25 cellular contexts compared by ENCODE assay signal in genomic region chr7:106265133-106265532, GRCh38. TPM values are rescaled to one million over a fixed set of nuclear protein-coding genes. Genes with fewer than 3 reads are reported as not detected.
DNase-seq lines count a peak whose midpoint lies in the region; ATAC-seq, FAIRE-seq and TF ChIP-seq lines count a peak whose summit lies in the region.
"Had no signal": no experiment of that assay in that cellular context is flagged by ENCODE, and none has a peak within 500 bp of the region (broad histone marks: within the 10 kb centered on the region; RNA-seq: fewer than 3 reads in every experiment).

No MANE protein-coding gene starts in this region.

- TF ChIP-seq POLR2A in GM12892 (IDR thresholded peaks at IDR 0.05; ENCODE audit: low read depth, low read length): no peak

- no peaks in the 10 kb centered on the region for H3K27me3 Mint-ChIP-seq in activated T-cell treated with anti-CD3 and anti-CD28 coated beads, Interleukin-2, amount 50 U/mL, for 72 hours (ENCODE audit: low read depth)
- no peaks in the 10 kb centered on the region for H3K27me3 Mint-ChIP-seq in activated T-helper 1 cell treated with anti-CD3 and anti-CD28 coated beads, Interleukin-12 subunit alpha, Interleukin-12 subunit beta, Interleukin-2, Interleukin-4 antibody, amounts not matched to agents 30 ng/mL and 10 ng/mL and 1 ng/mL, durations not matched to agents 14 hours and 24 hours and 36 hours (ENCODE audit: insufficient read depth)
- H3K27me3 Mint-ChIP-seq: CD4-positive, alpha-beta T cell had no signal

- DNase-seq in activated T-cell treated with anti-CD3 and anti-CD28 coated beads, Interleukin-2, amount 50 U/mL, for 72 hours: no peak
- DNase-seq in activated T-cell treated with anti-CD3 and anti-CD28 coated beads for 4 hours: no peak
- no peak for DNase-seq in GM12892 (ENCODE audit: insufficient read length)
- no peak for DNase-seq in activated T-helper 1 cell treated with anti-CD3 and anti-CD28 coated beads, Interleukin-12 subunit alpha, Interleukin-12 subunit beta, Interleukin-2, Interleukin-4 antibody, amounts not matched to agents 30 ng/mL and 10 ng/mL and 1 ng/mL, durations not matched to agents 14 hours and 24 hours and 36 hours (ENCODE audit: low spot score)
- no peak for DNase-seq in NCI-H2081 (lab: John Stamatoyannopoulos, UW)
- DNase-seq: AML-193; CD4-positive, alpha-beta T cell; DMS53; GOT3; HCEC 1CT; IMR-90; MM.1S; NCI-H1694 treated with DMSO at 0.1 percent for 48 hours; NCI-H2081 treated with DMSO at 0.1 percent for 48 hours; NCI-H2171; NCI-H226; NCI-H510A; NCI-H69; Peyer's patch; SHP77 treated with DMSO at 0.1 percent for 48 hours had no signal

- no peak for ATAC-seq in activated T-cell treated with anti-CD3 and anti-CD28 coated beads, Interleukin-2, amount 50 U/mL, for 72 hours (replicated peaks in 1 of 2)
- ATAC-seq in GM18519 (IDR thresholded peaks at IDR 0.05; ENCODE audit: low FRiP score, unreplicated experiment): no peak
- ATAC-seq: A549 had no signal

- H3K27me3 ChIP-seq in neutrophil: no peaks in the 10 kb centered on the region
- H3K27me3 ChIP-seq: BLaER1 treated with 17β-estradiol and CSF1 and Interleukin-3, amounts not matched to agents 10 nM and 100 nM; Peyer's patch had no signal

- peaks cover 31 to 81% of the 10 kb centered on the region in 2 donors for H3K36me3 Mint-ChIP-seq in activated T-cell treated with anti-CD3 and anti-CD28 coated beads, Interleukin-2, amount 50 U/mL, for 72 hours (ENCODE audit: insufficient read depth in 2 of 2)
- H3K36me3 Mint-ChIP-seq in activated T-helper 1 cell treated with anti-CD3 and anti-CD28 coated beads, Interleukin-12 subunit alpha, Interleukin-12 subunit beta, Interleukin-2, Interleukin-4 antibody, amounts not matched to agents 30 ng/mL and 10 ng/mL and 1 ng/mL, durations not matched to agents 14 hours and 24 hours and 36 hours (ENCODE audit: low read depth): peaks cover 79% of the 10 kb centered on the region

- H3K9me3 ChIP-seq in neutrophil: peaks cover 70% of the 10 kb centered on the region
- H3K9me3 ChIP-seq: A549; BLaER1 treated with 17β-estradiol and CSF1 and Interleukin-3, amounts not matched to agents 10 nM and 100 nM; Peyer's patch had no signal

- intact Hi-C loops in activated T-helper 1 cell treated with anti-CD3 and anti-CD28 coated beads, Interleukin-12 subunit alpha, Interleukin-12 subunit beta, Interleukin-2, Interleukin-4 antibody, amounts not matched to agents 30 ng/mL and 10 ng/mL and 1 ng/mL, durations not matched to agents 14 hours and 24 hours and 36 hours (cut with micrococcal nuclease): loop anchor here (2.0 kb wide), 1 partner anchor 14 kb away; no protein-coding TSS in a partner anchor

- no peak for TF ChIP-seq CTCF in neutrophil (IDR thresholded peaks at IDR 0.05)

- H3K27ac ChIP-seq in neutrophil: peak overlapping the region; percentile 58
- H3K27ac ChIP-seq: A549; BLaER1 treated with 17β-estradiol and CSF1 and Interleukin-3, amounts not matched to agents 10 nM and 100 nM; KMS-11; Peyer's patch had no signal

- FAIRE-seq in GM12892 (lab: Jason Lieb, UNC): peak; percentile 17
- FAIRE-seq: A549 had no signal

- H3K36me3 ChIP-seq in neutrophil: peaks cover 100% of the 10 kb centered on the region

- H3K4me1 ChIP-seq in neutrophil (ENCODE audit: control insufficient read depth in 1 of 2, insufficient read depth in 1 of 2, low read depth in 1 of 2, low read length in 1 of 2): peaks cover 23 to 67% of the 10 kb centered on the region in 2 experiments

- no peak overlapping the region for H3K4me3 ChIP-seq in neutrophil (ENCODE audit: low read depth in 1 of 2, low read length in 1 of 2)
- H3K4me3 ChIP-seq: A549; BLaER1 treated with 17β-estradiol and CSF1 and Interleukin-3, amounts not matched to agents 10 nM and 100 nM; Peyer's patch had no signal

- H3K4me1 Mint-ChIP-seq in activated T-cell treated with anti-CD3 and anti-CD28 coated beads, Interleukin-2, amount 50 U/mL, for 72 hours (ENCODE audit: low read depth): peaks cover 48% of the 10 kb centered on the region
- peaks cover 27% of the 10 kb centered on the region for H3K4me1 Mint-ChIP-seq in activated T-helper 1 cell treated with anti-CD3 and anti-CD28 coated beads, Interleukin-12 subunit alpha, Interleukin-12 subunit beta, Interleukin-2, Interleukin-4 antibody, amounts not matched to agents 30 ng/mL and 10 ng/mL and 1 ng/mL, durations not matched to agents 14 hours and 24 hours and 36 hours (ENCODE audit: low read depth)

- no peaks in the 10 kb centered on the region for H3K9me3 Mint-ChIP-seq in activated T-cell treated with anti-CD3 and anti-CD28 coated beads, Interleukin-2, amount 50 U/mL, for 72 hours
- no peaks in the 10 kb centered on the region for H3K9me3 Mint-ChIP-seq in activated T-helper 1 cell treated with anti-CD3 and anti-CD28 coated beads, Interleukin-12 subunit alpha, Interleukin-12 subunit beta, Interleukin-2, Interleukin-4 antibody, amounts not matched to agents 30 ng/mL and 10 ng/mL and 1 ng/mL, durations not matched to agents 14 hours and 24 hours and 36 hours
- H3K9me3 Mint-ChIP-seq: CD4-positive, alpha-beta T cell had no signal

- H3K27ac Mint-ChIP-seq in activated T-cell treated with anti-CD3 and anti-CD28 coated beads, Interleukin-2, amount 50 U/mL, for 72 hours: peak overlapping the region; percentile 73
- peak overlapping the region; percentile 1 for H3K27ac Mint-ChIP-seq in activated T-helper 1 cell treated with anti-CD3 and anti-CD28 coated beads, Interleukin-12 subunit alpha, Interleukin-12 subunit beta, Interleukin-2, Interleukin-4 antibody, amounts not matched to agents 30 ng/mL and 10 ng/mL and 1 ng/mL, durations not matched to agents 14 hours and 24 hours and 36 hours
- H3K27ac Mint-ChIP-seq: CD4-positive, alpha-beta T cell had no signal

- no peak overlapping the region for H3K4me3 Mint-ChIP-seq in activated T-cell treated with anti-CD3 and anti-CD28 coated beads, Interleukin-2, amount 50 U/mL, for 72 hours
- H3K4me3 Mint-ChIP-seq in activated T-helper 1 cell treated with anti-CD3 and anti-CD28 coated beads, Interleukin-12 subunit alpha, Interleukin-12 subunit beta, Interleukin-2, Interleukin-4 antibody, amounts not matched to agents 30 ng/mL and 10 ng/mL and 1 ng/mL, durations not matched to agents 14 hours and 24 hours and 36 hours: no peak overlapping the region
- H3K4me3 Mint-ChIP-seq: CD4-positive, alpha-beta T cell had no signal

RNA-seq across cellular contexts. Expression of gene NAMPT, which starts 19.6 kb away (rescaled TPM):
- total RNA-seq in activated T-cell treated with anti-CD3 and anti-CD28 coated beads, Interleukin-2, amount 50 U/mL, for 72 hours: 1,000 to 10,000 TPM in 1 of 2 donors, 100 to 1,000 TPM in 1; 819 to 1,006 TPM
- 101 TPM for polyA plus RNA-seq in GM12892 (2012; ENCODE audit: missing spikeins)
- 415 and 417 TPM in 2 replicates for total RNA-seq in activated T-helper 1 cell treated with anti-CD3 and anti-CD28 coated beads, Interleukin-12 subunit alpha, Interleukin-12 subunit beta, Interleukin-2, Interleukin-4 antibody, amounts not matched to agents 30 ng/mL and 10 ng/mL and 1 ng/mL, durations not matched to agents 14 hours and 24 hours and 36 hours
